In the genomic region with DNA sequence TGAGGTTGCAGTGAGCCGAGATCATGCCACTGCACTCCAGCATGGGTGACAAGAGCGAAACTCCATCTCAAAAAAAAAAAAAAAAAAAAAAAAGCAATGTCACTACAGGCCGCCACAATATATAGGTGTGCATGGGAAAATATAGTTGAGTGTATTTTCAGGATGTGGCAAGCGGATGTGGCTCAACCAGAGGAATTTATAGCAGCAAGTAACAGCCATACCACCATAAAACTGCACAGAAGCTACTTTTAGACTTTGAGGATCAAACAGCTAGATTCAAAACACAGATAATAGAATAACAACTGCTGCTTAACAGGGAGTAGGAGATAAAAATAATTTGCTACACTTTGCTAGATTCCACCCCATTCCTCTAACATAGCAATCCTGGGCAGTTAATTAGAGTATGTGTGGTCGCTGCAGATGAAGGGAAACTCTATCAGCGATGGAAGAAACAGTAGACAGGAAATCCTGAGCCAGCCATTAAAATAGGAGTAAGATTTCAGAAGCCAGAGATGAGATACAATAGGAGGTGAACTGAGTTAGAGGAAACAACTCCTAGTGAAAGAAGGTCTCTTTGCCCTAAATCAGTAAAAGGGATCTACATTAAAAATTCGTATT, we compare ENCODE assay signal across 9 cellular contexts.
DNase-seq lines count a peak whose midpoint lies in the region; ATAC-seq lines count a peak whose summit lies in the region.
"Had no signal": no experiment of that assay in that cellular context is flagged by ENCODE, and none has a peak within 500 bp of the region (broad histone marks: within the 10 kb centered on the region; RNA-seq: fewer than 3 reads in every experiment).

No MANE protein-coding gene starts in this region.

- ATAC-seq in GM18858 (IDR thresholded peaks at IDR 0.05; ENCODE audit: unreplicated experiment) (peak; percentile 69), GM21825 (IDR thresholded peaks at IDR 0.05; ENCODE audit: unreplicated experiment) (peak; percentile 73)

- DNase-seq in MV-4-11 (lab: John Stamatoyannopoulos, UW) = peak; percentile 70
- no peak for DNase-seq in epithelial cell of prostate (ENCODE audit: low read depth, low spot score)
- DNase-seq in stimulated activated CD4-positive, alpha-beta T cell treated with anti-CD3 and anti-CD28 coated beads, Interleukin-2, amount 100 ng/mL, for 48 hours = no peak
- no peak for DNase-seq in 8988T
- no peak for DNase-seq in iPS-NIHi7 (ENCODE audit: extremely low spot score)
- DNase-seq in nucleus accumbens (lab: John Stamatoyannopoulos, UW) = no peak
- DNase-seq: NCI-H524 had no signal

- peak overlapping the region; percentile 81 for H3K27ac ChIP-seq in epithelial cell of prostate
